ENCODE assay signal across 8 cellular contexts in the genomic region with DNA sequence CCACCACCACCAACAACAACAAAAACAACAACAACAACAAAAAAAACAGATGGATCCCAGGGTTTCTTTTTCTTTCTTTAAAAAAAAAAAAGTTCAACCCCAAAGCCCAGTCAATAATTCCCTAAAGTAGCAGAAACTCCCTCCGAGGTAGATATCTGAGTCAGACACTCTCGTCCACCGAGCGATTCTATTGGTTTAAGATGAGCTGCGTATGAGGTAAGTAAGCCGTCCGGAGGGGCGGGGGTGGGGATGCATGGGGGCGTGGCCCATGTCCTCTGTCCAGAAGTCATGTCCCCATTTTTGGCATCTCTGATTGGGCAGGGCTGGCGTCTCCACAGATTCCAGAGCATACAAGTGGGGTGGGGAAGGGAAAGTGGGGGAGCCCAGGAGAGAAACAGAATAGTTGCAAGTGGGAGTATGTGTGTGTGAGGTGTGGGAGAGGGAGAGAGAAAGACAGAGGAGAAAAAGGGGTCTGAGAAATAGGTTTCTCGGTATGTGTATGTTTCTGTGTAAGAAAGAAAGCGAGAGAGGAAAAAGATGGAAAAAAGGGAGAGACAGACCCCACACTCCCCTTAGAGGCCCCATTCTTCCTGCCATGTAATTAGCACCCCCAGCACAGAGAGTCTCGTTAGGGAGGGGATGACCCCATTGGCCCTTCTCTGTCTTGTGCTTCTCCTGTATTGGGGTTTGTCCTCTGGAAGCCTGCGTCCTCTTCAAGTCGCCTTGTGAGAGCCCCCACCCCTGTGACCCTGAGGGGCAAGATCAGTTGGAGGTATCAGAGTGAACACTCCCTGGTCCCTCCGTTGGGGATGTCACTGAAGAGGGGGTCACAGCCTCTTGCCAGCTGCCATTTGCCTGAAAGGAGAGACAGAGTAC. TPM values are rescaled to one million over a fixed set of nuclear protein-coding genes. Genes with fewer than 3 reads are reported as not detected.
DNase-seq lines count a peak whose midpoint lies in the region; ATAC-seq, FAIRE-seq and TF ChIP-seq lines count a peak whose summit lies in the region.
"Not testable (repeated sequence)": the region's sequence is repeated elsewhere in the genome, so short reads cannot be mapped to it uniquely, and the experiment has no call there.

No MANE protein-coding gene starts in this region.

- H3K4me3 Mint-ChIP-seq in activated CD4-positive, alpha-beta T cell treated with anti-CD3 and anti-CD28 coated beads, Interleukin-2, amount 10 ng/mL, durations not matched to agents 7 days and 5 days, result peak overlapping the region; percentile 25
- peak overlapping the region; percentile 35 to 78 (median 61) for H3K4me3 Mint-ChIP-seq in brain

- H3K9me3 ChIP-seq in GM23248 (ENCODE audit: low read depth); mucosa of descending colon: not testable (repeated sequence)

- H3K27ac Mint-ChIP-seq in activated CD4-positive, alpha-beta T cell treated with anti-CD3 and anti-CD28 coated beads, Interleukin-2, amount 10 ng/mL, durations not matched to agents 7 days and 5 days, result peak overlapping the region; percentile 75
- H3K27ac Mint-ChIP-seq in brain, result peak overlapping the region; percentile 70 to 99 (median 87)

- H3K9ac ChIP-seq in GM23248, result peak overlapping the region; percentile 62

- CTCF ChIA-PET in activated CD4-positive, alpha-beta T cell treated with anti-CD3 and anti-CD28 coated beads, Interleukin-2, amount 10 ng/mL, durations not matched to agents 7 days and 5 days (lab: Charles Lee), result not testable (repeated sequence)

- H3K27ac ChIP-seq in GM23248, result peak overlapping the region; percentile 81

- peak overlapping the region; percentile 40; the same call in 1 of the 2 replicates for H3K4me3 ChIP-seq in GM23248
- not testable (repeated sequence) for H3K4me3 ChIP-seq in fibroblast of villous mesenchyme (ENCODE audit: low read depth, low read length); mucosa of descending colon

- H3K36me3 Mint-ChIP-seq in activated CD4-positive, alpha-beta T cell treated with anti-CD3 and anti-CD28 coated beads, Interleukin-2, amount 10 ng/mL, durations not matched to agents 7 days and 5 days (ENCODE audit: low read depth), result peaks cover 58% of the 10 kb centered on the region
- peaks cover 39% of the 10 kb centered on the region for H3K36me3 Mint-ChIP-seq in brain

- in situ Hi-C loops in GM23248 (cut with MboI), result not testable (repeated sequence)

- not testable (repeated sequence) for H3K36me3 ChIP-seq in GM23248 (ENCODE audit: low read depth); mucosa of descending colon (ENCODE audit: low read depth)

- peak overlapping the region; percentile 35 for H3K4me2 ChIP-seq in GM23248 (ENCODE audit: unreplicated experiment)

- DNase-seq in GM23248 (peak; percentile 95), OCI-M1 (lab: John Stamatoyannopoulos, UW) (peak; percentile 95), fibroblast of villous mesenchyme (ENCODE audit: low read depth) (peak; percentile 91), mucosa of descending colon (peak; percentile 73 to 82 (median 77))
- not testable (repeated sequence) for DNase-seq in activated CD4-positive, alpha-beta T cell treated with anti-CD3 and anti-CD28 coated beads, Interleukin-2, amount 10 ng/mL, durations not matched to agents 7 days and 5 days
- peak; percentile 38 to 61 (median 50) for DNase-seq in stimulated activated CD4-positive, alpha-beta T cell treated with anti-CD3 and anti-CD28 coated beads, Interleukin-12 subunit alpha, Interleukin-12 subunit beta, amount 100 ng/mL, for 48 hours (ENCODE audit: low read depth in 2 of 3, low spot score in 1 of 3)

- peak; percentile 45 for ATAC-seq in mucosa of descending colon

- POLR2A ChIA-PET in activated CD4-positive, alpha-beta T cell treated with anti-CD3 and anti-CD28 coated beads, Interleukin-2, amount 10 ng/mL, durations not matched to agents 7 days and 5 days (lab: Charles Lee), result not testable (repeated sequence)

- H3K27me3 ChIP-seq in GM23248 (replicated peaks; ENCODE audit: insufficient read depth), result not testable (repeated sequence)

- H3K4me1 ChIP-seq in GM23248 (ENCODE audit: insufficient read depth), result not testable (repeated sequence)
- peaks cover 23% of the 10 kb centered on the region for H3K4me1 ChIP-seq in mucosa of descending colon (ENCODE audit: low read depth)

- 16 to 22% methylated on average over 16 of the region's 16 CpGs for WGBS in GM23248 (ENCODE audit: low coverage in 1 of 2, low lambda C conversion rate in 2 of 2, missing lambda C conversion rate in 2 of 2), 2 experiments

- peaks cover 50% of the 10 kb centered on the region for H3K79me2 ChIP-seq in GM23248 (ENCODE audit: insufficient read depth)

- peaks cover 20% of the 10 kb centered on the region; the same call in 1 of the 2 replicates for H3F3A ChIP-seq in GM23248 (ENCODE audit: insufficient read depth)

- H2AFZ ChIP-seq in GM23248, result not testable (repeated sequence)

- H3K27me3 Mint-ChIP-seq in activated CD4-positive, alpha-beta T cell treated with anti-CD3 and anti-CD28 coated beads, Interleukin-2, amount 10 ng/mL, durations not matched to agents 7 days and 5 days, result not testable (repeated sequence)
- peaks cover 12% of the 10 kb centered on the region for H3K27me3 Mint-ChIP-seq in brain

- FAIRE-seq in A204.1 (lab: Jason Lieb, UNC), result peak; percentile 91

- H3K4me1 Mint-ChIP-seq in activated CD4-positive, alpha-beta T cell treated with anti-CD3 and anti-CD28 coated beads, Interleukin-2, amount 10 ng/mL, durations not matched to agents 7 days and 5 days, result peaks cover 51% of the 10 kb centered on the region
- H3K4me1 Mint-ChIP-seq in brain, result peaks cover 56% of the 10 kb centered on the region

- H3K9me2 ChIP-seq in GM23248 (ENCODE audit: insufficient read depth), result not testable (repeated sequence)

- not testable (repeated sequence) for TF ChIP-seq CTCF in brain (conservative IDR thresholded peaks at IDR 0.05); fibroblast of villous mesenchyme (IDR thresholded peaks at IDR 0.05; ENCODE audit: insufficient read depth, low read depth, low read length); mucosa of descending colon (IDR thresholded peaks at IDR 0.05)

- intact Hi-C loops in mucosa of descending colon (cut with DNase I, micrococcal nuclease), result not testable (repeated sequence)

- H3K9me3 Mint-ChIP-seq in activated CD4-positive, alpha-beta T cell treated with anti-CD3 and anti-CD28 coated beads, Interleukin-2, amount 10 ng/mL, durations not matched to agents 7 days and 5 days; brain: not testable (repeated sequence)

- not testable (repeated sequence) for H4K20me1 ChIP-seq in GM23248 (ENCODE audit: insufficient read depth)

RNA-seq across cellular contexts. Expression of gene AGER, which starts 1.8 kb away (rescaled TPM):
- total RNA-seq in GM23248 (2014; rRNA removed; shearing (Covaris generic)), result 0.22 TPM in 1 of 2 replicates, not detected in the other
- 1.2 and 1.4 TPM in 2 replicates for polyA plus RNA-seq in GM23248 (2016; fragmentation: Nextera tagmentation; extraction: Ambion mirVana)
- total RNA-seq in activated CD4-positive, alpha-beta T cell treated with anti-CD3 and anti-CD28 coated beads, Interleukin-2, amount 10 ng/mL, durations not matched to agents 7 days and 5 days, result 10 to 100 TPM; 45.4 to 47.1 TPM
- polyA plus RNA-seq in brain (ENCODE audit: insufficient read depth, low read depth, low replicate concordance), result 2.1 TPM
- 0.32 and 0.86 TPM in 2 replicates for total RNA-seq in fibroblast of villous mesenchyme
- total RNA-seq in mucosa of descending colon, result 1 to 10 TPM; 5.3 to 8.1 (median 6.3) TPM

RNA-seq across cellular contexts. Expression of gene PBX2, which starts 4.1 kb away (rescaled TPM):
- total RNA-seq in GM23248 (2014; rRNA removed; shearing (Covaris generic)), result 25.4 and 27.6 TPM in 2 replicates
- polyA plus RNA-seq in GM23248 (2016; fragmentation: Nextera tagmentation; extraction: Ambion mirVana) (2.6 and 3.1 TPM in 2 replicates), brain (ENCODE audit: insufficient read depth, low read depth, low replicate concordance) (44.9 TPM)
- 10 to 100 TPM; 98.2 to 98.4 TPM for total RNA-seq in activated CD4-positive, alpha-beta T cell treated with anti-CD3 and anti-CD28 coated beads, Interleukin-2, amount 10 ng/mL, durations not matched to agents 7 days and 5 days
- total RNA-seq in fibroblast of villous mesenchyme (29.0 and 35.4 TPM in 2 replicates), mucosa of descending colon (10 to 100 TPM; 49.4 to 97.7 (median 53.9) TPM)

RNA-seq across cellular contexts. Expression of gene GPSM3, which starts 6.6 kb away (rescaled TPM):
- total RNA-seq in GM23248 (2014; rRNA removed; shearing (Covaris generic)), result 5.4 and 7.7 TPM in 2 replicates
- polyA plus RNA-seq in GM23248 (2016; fragmentation: Nextera tagmentation; extraction: Ambion mirVana) (6.8 and 7.3 TPM in 2 replicates), brain (ENCODE audit: insufficient read depth, low read depth, low replicate concordance) (7.3 TPM)
- total RNA-seq in activated CD4-positive, alpha-beta T cell treated with anti-CD3 and anti-CD28 coated beads, Interleukin-2, amount 10 ng/mL, durations not matched to agents 7 days and 5 days, result 100 to 1,000 TPM; 274 to 282 TPM
- total RNA-seq in fibroblast of villous mesenchyme (2.6 and 4.8 TPM in 2 replicates), mucosa of descending colon (10 to 100 TPM in 1 of 3 donors, 1 to 10 TPM in 2; 6.6 to 14.7 (median 9.9) TPM)

RNA-seq across cellular contexts. Expression of gene RNF5, which starts 7.7 kb away (rescaled TPM):
- total RNA-seq in GM23248 (2014; rRNA removed; shearing (Covaris generic)), result 48.1 and 48.2 TPM in 2 replicates
- 58.8 and 63.2 TPM in 2 replicates for polyA plus RNA-seq in GM23248 (2016; fragmentation: Nextera tagmentation; extraction: Ambion mirVana)
- total RNA-seq in activated CD4-positive, alpha-beta T cell treated with anti-CD3 and anti-CD28 coated beads, Interleukin-2, amount 10 ng/mL, durations not matched to agents 7 days and 5 days, result 10 to 100 TPM; 39.8 to 49.7 TPM
- 231 TPM for polyA plus RNA-seq in brain (ENCODE audit: insufficient read depth, low read depth, low replicate concordance)
- 22.5 and 37.6 TPM in 2 replicates for total RNA-seq in fibroblast of villous mesenchyme
- total RNA-seq in mucosa of descending colon, result 100 to 1,000 TPM in 1 of 3 donors, 10 to 100 TPM in 2; 79.0 to 114 (median 85.0) TPM

RNA-seq across cellular contexts. Expression of gene AGPAT1, which starts 10.0 kb away (rescaled TPM):
- total RNA-seq in GM23248 (2014; rRNA removed; shearing (Covaris generic)), result 57.2 and 71.2 TPM in 2 replicates
- polyA plus RNA-seq in GM23248 (2016; fragmentation: Nextera tagmentation; extraction: Ambion mirVana) (36.9 and 39.7 TPM in 2 replicates), brain (ENCODE audit: insufficient read depth, low read depth, low replicate concordance) (199 TPM)
- total RNA-seq in activated CD4-positive, alpha-beta T cell treated with anti-CD3 and anti-CD28 coated beads, Interleukin-2, amount 10 ng/mL, durations not matched to agents 7 days and 5 days, result 10 to 100 TPM; 47.3 to 52.0 TPM
- total RNA-seq in fibroblast of villous mesenchyme (21.9 and 30.2 TPM in 2 replicates), mucosa of descending colon (10 to 100 TPM; 49.0 to 60.1 (median 56.2) TPM)

Comparison
In these comparisons a context has a peak if more than half of its experiments do, and no peak if none do; other contexts are left out.
1. RNA of gene AGER, which starts 1.8 kb away (total RNA-seq): 45.4 to 47.1 TPM in activated CD4-positive, alpha-beta T cell treated with anti-CD3 and anti-CD28 coated beads, Interleukin-2, amount 10 ng/mL, durations not matched to agents 7 days and 5 days; 5.3 to 8.1 TPM in mucosa of descending colon, 0.32 to 0.86 TPM in fibroblast of villous mesenchyme and 0.22 TPM in GM23248; every median in the first group is over 4 times any median in the second.
2. RNA of gene GPSM3, which starts 6.6 kb away (total RNA-seq): 274 to 282 TPM in activated CD4-positive, alpha-beta T cell treated with anti-CD3 and anti-CD28 coated beads, Interleukin-2, amount 10 ng/mL, durations not matched to agents 7 days and 5 days; 6.6 to 14.7 TPM in mucosa of descending colon, 5.4 to 7.7 TPM in GM23248 and 2.6 to 4.8 TPM in fibroblast of villous mesenchyme; every median in the first group is over 10 times any median in the second.